1 cellular context compared by ENCODE assay signal in the genomic region with DNA sequence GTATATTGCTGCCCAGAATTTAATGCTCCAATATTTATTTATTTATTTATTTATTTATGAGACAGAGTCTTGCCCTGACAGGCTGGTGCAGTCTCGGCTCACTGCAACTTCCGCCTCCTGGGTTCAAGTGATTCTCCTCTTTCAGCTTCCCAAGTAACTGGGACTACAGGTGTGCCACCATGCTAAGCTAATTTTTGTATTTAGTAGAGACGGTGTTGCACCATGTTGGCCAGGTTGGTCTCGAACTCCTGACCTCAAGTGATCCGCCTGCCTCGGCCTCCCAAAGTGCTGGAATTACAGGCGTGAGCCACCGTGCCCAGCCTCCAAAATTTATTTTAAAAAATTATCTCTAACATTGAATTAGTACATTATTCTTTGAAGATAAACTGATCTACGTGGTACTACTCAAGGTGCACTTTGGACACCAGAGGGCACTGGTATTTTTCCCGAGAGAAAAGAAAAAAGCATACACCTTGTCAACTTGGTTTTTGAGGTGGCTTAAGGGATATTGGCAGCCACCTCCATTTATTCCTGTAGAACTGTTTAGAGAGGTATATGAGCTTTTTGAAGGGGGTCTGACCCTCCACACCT.
A peak's percentile ranks its signal among the peaks of the same experiment; 100 is the strongest.
TF ChIP-seq lines count a peak whose summit lies in the region.

No MANE protein-coding gene starts in this region.

TF ChIP-seq in HepG2, 621 proteins besides CTCF, POLR2A, EP300 and RAD21 (continued from another document and continues in another):
- TF ChIP-seq LCORL (IDR thresholded peaks at IDR 0.05) (no peak), LCORL (CRISPR knock-in tag; IDR thresholded peaks at IDR 0.05) (no peak), ETV6 (CRISPR knock-in tag; conservative IDR thresholded peaks at IDR 0.05) (no peak), MED1 (CRISPR knock-in tag; IDR thresholded peaks at IDR 0.05) (no peak), KAT2B (IDR thresholded peaks at IDR 0.05; ENCODE audit: borderline replicate concordance, low read depth, low read length) (no peak), ZNF224 (CRISPR knock-in tag; IDR thresholded peaks at IDR 0.05) (no peak), ZNF160 (CRISPR knock-in tag; IDR thresholded peaks at IDR 0.05) (no peak), NFE2L2 (IDR thresholded peaks at IDR 0.05; ENCODE audit: low read length) (no peak), SOX6 (IDR thresholded peaks at IDR 0.05) (no peak), SOX6 (CRISPR knock-in tag; IDR thresholded peaks at IDR 0.05) (no peak), SMAD3 (CRISPR knock-in tag; IDR thresholded peaks at IDR 0.05) (0 out of 2 replicates have a peak, but pooled peaks have one; percentile 36), ZFP1 (CRISPR knock-in tag; IDR thresholded peaks at IDR 0.05) (no peak), NFIB (CRISPR knock-in tag; IDR thresholded peaks at IDR 0.05; ENCODE audit: borderline replicate concordance) (no peak), ZNF746 (CRISPR knock-in tag; IDR thresholded peaks at IDR 0.05) (no peak), SIX4 (CRISPR knock-in tag; IDR thresholded peaks at IDR 0.05) (no peak), CHCHD3 (CRISPR knock-in tag; IDR thresholded peaks at IDR 0.05) (no peak), MED8 (CRISPR knock-in tag; IDR thresholded peaks at IDR 0.05; ENCODE audit: insufficient replicate concordance) (no peak), ZNF816 (CRISPR knock-in tag; IDR thresholded peaks at IDR 0.05; ENCODE audit: borderline replicate concordance) (no peak), GPN1 (CRISPR knock-in tag; IDR thresholded peaks at IDR 0.05; ENCODE audit: borderline replicate concordance) (no peak), CEBPB (IDR thresholded peaks at IDR 0.05; ENCODE audit: borderline replicate concordance, low read depth, low read length) (no peak), ZNF460 (CRISPR knock-in tag; IDR thresholded peaks at IDR 0.05; ENCODE audit: borderline replicate concordance) (no peak), ZNF776 (CRISPR knock-in tag; IDR thresholded peaks at IDR 0.05) (no peak), TP53 (CRISPR knock-in tag; conservative IDR thresholded peaks at IDR 0.05) (no peak), ZNF7 (CRISPR knock-in tag; IDR thresholded peaks at IDR 0.05) (no peak), DMAP1 (CRISPR knock-in tag; IDR thresholded peaks at IDR 0.05) (no peak), GABPB1 (CRISPR knock-in tag; IDR thresholded peaks at IDR 0.05) (no peak), ZFP82 (CRISPR knock-in tag; IDR thresholded peaks at IDR 0.05; ENCODE audit: borderline replicate concordance) (no peak), ZNF564 (CRISPR knock-in tag; IDR thresholded peaks at IDR 0.05) (no peak), ZNF225 (CRISPR knock-in tag; IDR thresholded peaks at IDR 0.05) (no peak), ZNF878 (CRISPR knock-in tag; IDR thresholded peaks at IDR 0.05) (0 out of 2 replicates have a peak, but pooled peaks have one; percentile 32), ZNF337 (CRISPR knock-in tag; IDR thresholded peaks at IDR 0.05; ENCODE audit: borderline replicate concordance, low read depth) (no peak), MIXL1 (CRISPR knock-in tag; IDR thresholded peaks at IDR 0.05) (0 out of 2 replicates have a peak, but pooled peaks have one; percentile 5), ZNF205 (CRISPR knock-in tag; IDR thresholded peaks at IDR 0.05) (no peak), ZNF343 (CRISPR knock-in tag; IDR thresholded peaks at IDR 0.05) (no peak), KLF13 (CRISPR knock-in tag; IDR thresholded peaks at IDR 0.05) (no peak), ZIK1 (CRISPR knock-in tag; IDR thresholded peaks at IDR 0.05; ENCODE audit: borderline replicate concordance, low read depth) (no peak), NBN (conservative IDR thresholded peaks at IDR 0.05) (no peak), NCOR1 (IDR thresholded peaks at IDR 0.05; ENCODE audit: borderline replicate concordance, low read length) (peak; percentile 36; the same call in 1 of the 2 replicates), ZSCAN21 (CRISPR knock-in tag; IDR thresholded peaks at IDR 0.05; ENCODE audit: borderline replicate concordance) (no peak)
- TF ChIP-seq, protein P1, sequence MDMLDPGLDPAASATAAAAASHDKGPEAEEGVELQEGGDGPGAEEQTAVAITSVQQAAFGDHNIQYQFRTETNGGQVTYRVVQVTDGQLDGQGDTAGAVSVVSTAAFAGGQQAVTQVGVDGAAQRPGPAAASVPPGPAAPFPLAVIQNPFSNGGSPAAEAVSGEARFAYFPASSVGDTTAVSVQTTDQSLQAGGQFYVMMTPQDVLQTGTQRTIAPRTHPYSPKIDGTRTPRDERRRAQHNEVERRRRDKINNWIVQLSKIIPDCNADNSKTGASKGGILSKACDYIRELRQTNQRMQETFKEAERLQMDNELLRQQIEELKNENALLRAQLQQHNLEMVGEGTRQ (IDR thresholded peaks at IDR 0.05; ENCODE audit: low read depth, low read length): no peak
- TF ChIP-seq, protein P1 (CRISPR knock-in tag; IDR thresholded peaks at IDR 0.05; ENCODE audit: borderline replicate concordance): no peak
- TF ChIP-seq, protein P2, sequence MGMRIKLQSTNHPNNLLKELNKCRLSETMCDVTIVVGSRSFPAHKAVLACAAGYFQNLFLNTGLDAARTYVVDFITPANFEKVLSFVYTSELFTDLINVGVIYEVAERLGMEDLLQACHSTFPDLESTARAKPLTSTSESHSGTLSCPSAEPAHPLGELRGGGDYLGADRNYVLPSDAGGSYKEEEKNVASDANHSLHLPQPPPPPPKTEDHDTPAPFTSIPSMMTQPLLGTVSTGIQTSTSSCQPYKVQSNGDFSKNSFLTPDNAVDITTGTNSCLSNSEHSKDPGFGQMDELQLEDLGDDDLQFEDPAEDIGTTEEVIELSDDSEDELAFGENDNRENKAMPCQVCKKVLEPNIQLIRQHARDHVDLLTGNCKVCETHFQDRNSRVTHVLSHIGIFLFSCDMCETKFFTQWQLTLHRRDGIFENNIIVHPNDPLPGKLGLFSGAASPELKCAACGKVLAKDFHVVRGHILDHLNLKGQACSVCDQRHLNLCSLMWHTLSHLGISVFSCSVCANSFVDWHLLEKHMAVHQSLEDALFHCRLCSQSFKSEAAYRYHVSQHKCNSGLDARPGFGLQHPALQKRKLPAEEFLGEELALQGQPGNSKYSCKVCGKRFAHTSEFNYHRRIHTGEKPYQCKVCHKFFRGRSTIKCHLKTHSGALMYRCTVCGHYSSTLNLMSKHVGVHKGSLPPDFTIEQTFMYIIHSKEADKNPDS (CRISPR knock-in tag; IDR thresholded peaks at IDR 0.05): no peak
- TF ChIP-seq, protein P3, sequence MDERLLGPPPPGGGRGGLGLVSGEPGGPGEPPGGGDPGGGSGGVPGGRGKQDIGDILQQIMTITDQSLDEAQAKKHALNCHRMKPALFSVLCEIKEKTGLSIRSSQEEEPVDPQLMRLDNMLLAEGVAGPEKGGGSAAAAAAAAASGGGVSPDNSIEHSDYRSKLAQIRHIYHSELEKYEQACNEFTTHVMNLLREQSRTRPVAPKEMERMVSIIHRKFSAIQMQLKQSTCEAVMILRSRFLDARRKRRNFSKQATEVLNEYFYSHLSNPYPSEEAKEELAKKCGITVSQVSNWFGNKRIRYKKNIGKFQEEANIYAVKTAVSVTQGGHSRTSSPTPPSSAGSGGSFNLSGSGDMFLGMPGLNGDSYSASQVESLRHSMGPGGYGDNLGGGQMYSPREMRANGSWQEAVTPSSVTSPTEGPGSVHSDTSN (CRISPR knock-in tag; IDR thresholded peaks at IDR 0.05): no peak
- TF ChIP-seq, protein P4, sequence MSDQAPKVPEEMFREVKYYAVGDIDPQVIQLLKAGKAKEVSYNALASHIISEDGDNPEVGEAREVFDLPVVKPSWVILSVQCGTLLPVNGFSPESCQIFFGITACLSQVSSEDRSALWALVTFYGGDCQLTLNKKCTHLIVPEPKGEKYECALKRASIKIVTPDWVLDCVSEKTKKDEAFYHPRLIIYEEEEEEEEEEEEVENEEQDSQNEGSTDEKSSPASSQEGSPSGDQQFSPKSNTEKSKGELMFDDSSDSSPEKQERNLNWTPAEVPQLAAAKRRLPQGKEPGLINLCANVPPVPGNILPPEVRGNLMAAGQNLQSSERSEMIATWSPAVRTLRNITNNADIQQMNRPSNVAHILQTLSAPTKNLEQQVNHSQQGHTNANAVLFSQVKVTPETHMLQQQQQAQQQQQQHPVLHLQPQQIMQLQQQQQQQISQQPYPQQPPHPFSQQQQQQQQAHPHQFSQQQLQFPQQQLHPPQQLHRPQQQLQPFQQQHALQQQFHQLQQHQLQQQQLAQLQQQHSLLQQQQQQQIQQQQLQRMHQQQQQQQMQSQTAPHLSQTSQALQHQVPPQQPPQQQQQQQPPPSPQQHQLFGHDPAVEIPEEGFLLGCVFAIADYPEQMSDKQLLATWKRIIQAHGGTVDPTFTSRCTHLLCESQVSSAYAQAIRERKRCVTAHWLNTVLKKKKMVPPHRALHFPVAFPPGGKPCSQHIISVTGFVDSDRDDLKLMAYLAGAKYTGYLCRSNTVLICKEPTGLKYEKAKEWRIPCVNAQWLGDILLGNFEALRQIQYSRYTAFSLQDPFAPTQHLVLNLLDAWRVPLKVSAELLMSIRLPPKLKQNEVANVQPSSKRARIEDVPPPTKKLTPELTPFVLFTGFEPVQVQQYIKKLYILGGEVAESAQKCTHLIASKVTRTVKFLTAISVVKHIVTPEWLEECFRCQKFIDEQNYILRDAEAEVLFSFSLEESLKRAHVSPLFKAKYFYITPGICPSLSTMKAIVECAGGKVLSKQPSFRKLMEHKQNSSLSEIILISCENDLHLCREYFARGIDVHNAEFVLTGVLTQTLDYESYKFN (CRISPR knock-in tag; conservative IDR thresholded peaks at IDR 0.05): no peak
- TF ChIP-seq, protein P5, sequence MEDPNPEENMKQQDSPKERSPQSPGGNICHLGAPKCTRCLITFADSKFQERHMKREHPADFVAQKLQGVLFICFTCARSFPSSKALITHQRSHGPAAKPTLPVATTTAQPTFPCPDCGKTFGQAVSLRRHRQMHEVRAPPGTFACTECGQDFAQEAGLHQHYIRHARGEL (CRISPR knock-in tag; IDR thresholded peaks at IDR 0.05): no peak
- TF ChIP-seq, protein P6, sequence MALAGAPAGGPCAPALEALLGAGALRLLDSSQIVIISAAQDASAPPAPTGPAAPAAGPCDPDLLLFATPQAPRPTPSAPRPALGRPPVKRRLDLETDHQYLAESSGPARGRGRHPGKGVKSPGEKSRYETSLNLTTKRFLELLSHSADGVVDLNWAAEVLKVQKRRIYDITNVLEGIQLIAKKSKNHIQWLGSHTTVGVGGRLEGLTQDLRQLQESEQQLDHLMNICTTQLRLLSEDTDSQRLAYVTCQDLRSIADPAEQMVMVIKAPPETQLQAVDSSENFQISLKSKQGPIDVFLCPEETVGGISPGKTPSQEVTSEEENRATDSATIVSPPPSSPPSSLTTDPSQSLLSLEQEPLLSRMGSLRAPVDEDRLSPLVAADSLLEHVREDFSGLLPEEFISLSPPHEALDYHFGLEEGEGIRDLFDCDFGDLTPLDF (CRISPR knock-in tag; IDR thresholded peaks at IDR 0.05): no peak
- TF ChIP-seq, protein P7, sequence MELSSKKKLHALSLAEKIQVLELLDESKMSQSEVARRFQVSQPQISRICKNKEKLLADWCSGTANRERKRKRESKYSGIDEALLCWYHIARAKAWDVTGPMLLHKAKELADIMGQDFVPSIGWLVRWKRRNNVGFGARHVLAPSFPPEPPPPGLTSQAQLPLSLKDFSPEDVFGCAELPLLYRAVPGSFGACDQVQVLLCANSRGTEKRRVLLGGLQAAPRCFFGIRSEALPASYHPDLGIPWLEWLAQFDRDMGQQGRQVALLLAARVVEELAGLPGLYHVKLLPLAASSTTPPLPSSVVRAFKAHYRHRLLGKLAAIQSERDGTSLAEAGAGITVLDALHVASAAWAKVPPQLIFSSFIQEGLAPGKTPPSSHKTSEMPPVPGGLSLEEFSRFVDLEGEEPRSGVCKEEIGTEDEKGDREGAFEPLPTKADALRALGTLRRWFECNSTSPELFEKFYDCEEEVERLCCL (CRISPR knock-in tag; IDR thresholded peaks at IDR 0.05; ENCODE audit: borderline replicate concordance): no peak
- TF ChIP-seq, protein P8, sequence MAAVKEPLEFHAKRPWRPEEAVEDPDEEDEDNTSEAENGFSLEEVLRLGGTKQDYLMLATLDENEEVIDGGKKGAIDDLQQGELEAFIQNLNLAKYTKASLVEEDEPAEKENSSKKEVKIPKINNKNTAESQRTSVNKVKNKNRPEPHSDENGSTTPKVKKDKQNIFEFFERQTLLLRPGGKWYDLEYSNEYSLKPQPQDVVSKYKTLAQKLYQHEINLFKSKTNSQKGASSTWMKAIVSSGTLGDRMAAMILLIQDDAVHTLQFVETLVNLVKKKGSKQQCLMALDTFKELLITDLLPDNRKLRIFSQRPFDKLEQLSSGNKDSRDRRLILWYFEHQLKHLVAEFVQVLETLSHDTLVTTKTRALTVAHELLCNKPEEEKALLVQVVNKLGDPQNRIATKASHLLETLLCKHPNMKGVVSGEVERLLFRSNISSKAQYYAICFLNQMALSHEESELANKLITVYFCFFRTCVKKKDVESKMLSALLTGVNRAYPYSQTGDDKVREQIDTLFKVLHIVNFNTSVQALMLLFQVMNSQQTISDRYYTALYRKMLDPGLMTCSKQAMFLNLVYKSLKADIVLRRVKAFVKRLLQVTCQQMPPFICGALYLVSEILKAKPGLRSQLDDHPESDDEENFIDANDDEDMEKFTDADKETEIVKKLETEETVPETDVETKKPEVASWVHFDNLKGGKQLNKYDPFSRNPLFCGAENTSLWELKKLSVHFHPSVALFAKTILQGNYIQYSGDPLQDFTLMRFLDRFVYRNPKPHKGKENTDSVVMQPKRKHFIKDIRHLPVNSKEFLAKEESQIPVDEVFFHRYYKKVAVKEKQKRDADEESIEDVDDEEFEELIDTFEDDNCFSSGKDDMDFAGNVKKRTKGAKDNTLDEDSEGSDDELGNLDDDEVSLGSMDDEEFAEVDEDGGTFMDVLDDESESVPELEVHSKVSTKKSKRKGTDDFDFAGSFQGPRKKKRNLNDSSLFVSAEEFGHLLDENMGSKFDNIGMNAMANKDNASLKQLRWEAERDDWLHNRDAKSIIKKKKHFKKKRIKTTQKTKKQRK (IDR thresholded peaks at IDR 0.05; ENCODE audit: low read length): no peak
- TF ChIP-seq, protein P9, sequence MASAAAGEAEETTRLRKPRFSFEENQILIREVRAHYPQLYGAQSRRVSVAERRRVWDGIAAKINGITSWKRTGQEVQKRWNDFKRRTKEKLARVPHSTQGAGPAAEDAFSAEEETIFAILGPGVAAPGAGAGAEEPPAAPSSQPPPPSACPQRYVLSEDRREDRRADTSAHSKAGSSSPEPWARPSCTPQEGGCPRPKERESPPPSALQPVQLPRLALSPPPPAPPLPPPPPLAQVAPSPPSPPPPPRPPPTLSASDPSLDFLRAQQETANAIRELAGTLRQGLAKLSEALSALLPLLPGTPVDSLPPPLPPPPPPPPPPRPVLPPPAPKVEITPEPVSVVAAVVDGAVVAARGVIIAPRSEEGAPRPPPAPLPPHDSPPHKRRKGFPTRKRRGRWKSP (CRISPR knock-in tag; IDR thresholded peaks at IDR 0.05): no peak
- TF ChIP-seq, protein P10, sequence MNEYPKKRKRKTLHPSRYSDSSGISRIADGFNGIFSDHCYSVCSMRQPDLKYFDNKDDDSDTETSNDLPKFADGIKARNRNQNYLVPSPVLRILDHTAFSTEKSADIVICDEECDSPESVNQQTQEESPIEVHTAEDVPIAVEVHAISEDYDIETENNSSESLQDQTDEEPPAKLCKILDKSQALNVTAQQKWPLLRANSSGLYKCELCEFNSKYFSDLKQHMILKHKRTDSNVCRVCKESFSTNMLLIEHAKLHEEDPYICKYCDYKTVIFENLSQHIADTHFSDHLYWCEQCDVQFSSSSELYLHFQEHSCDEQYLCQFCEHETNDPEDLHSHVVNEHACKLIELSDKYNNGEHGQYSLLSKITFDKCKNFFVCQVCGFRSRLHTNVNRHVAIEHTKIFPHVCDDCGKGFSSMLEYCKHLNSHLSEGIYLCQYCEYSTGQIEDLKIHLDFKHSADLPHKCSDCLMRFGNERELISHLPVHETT (CRISPR knock-in tag; conservative IDR thresholded peaks at IDR 0.05): no peak
